Comparison of ENCODE assay signal across 22 cellular contexts in genomic region chr14:28678887-28679286, GRCh38.
"Had no signal": no experiment of that assay in that cellular context is flagged by ENCODE, and none has a peak within 500 bp of the region (broad histone marks: within the 10 kb centered on the region; RNA-seq: fewer than 3 reads in every experiment).

No MANE protein-coding gene starts in this region.

- H3K36me3 ChIP-seq: colonic mucosa, gastrocnemius medialis, lower lobe of right lung, ovary, suprapubic skin had no signal

- H3K4me1 ChIP-seq: colonic mucosa, gastrocnemius medialis, lower lobe of right lung, psoas muscle, suprapubic skin had no signal

- H3K4me3 ChIP-seq: colonic mucosa, gastrocnemius medialis, lower lobe of right lung, ovary, psoas muscle, suprapubic skin had no signal

- DNase-seq: colonic mucosa; effector CD8-positive, alpha-beta T cell; endodermal cell; foreskin fibroblast; gastrocnemius medialis; head of caudate nucleus; left ventricle myocardium superior; lower lobe of right lung; naive thymus-derived CD8-positive, alpha-beta T cell; nephron progenitor cell; occipital lobe; ovary; posterior cingulate gyrus; psoas muscle; right cardiac atrium; small intestine; stimulated activated CD4-positive, alpha-beta T cell treated with anti-CD3 and anti-CD28 coated beads, Interleukin-15, amount 100 ng/mL, for 24 hours; stimulated activated CD4-positive, alpha-beta T cell treated with anti-CD3 and anti-CD28 coated beads, Interleukin-2, amount 100 ng/mL, for 48 hours; stimulated activated naive B cell treated with anti-CD40 and anti-IgM and Interleukin-4, amounts not matched to agents 10 μg/mL and 1 μg/mL and 100 μg/mL, for 72 hours; trophoblast cell had no signal

- H3K9me3 ChIP-seq: colonic mucosa, gastrocnemius medialis, lower lobe of right lung, ovary, suprapubic skin had no signal

- H3K27me3 ChIP-seq: colonic mucosa, gastrocnemius medialis, ovary, suprapubic skin had no signal

- H3K27ac ChIP-seq: colonic mucosa, epithelial cell of prostate, gastrocnemius medialis, lower lobe of right lung, ovary, psoas muscle, suprapubic skin had no signal
